13 cellular contexts compared by ENCODE assay signal in the genomic region with DNA sequence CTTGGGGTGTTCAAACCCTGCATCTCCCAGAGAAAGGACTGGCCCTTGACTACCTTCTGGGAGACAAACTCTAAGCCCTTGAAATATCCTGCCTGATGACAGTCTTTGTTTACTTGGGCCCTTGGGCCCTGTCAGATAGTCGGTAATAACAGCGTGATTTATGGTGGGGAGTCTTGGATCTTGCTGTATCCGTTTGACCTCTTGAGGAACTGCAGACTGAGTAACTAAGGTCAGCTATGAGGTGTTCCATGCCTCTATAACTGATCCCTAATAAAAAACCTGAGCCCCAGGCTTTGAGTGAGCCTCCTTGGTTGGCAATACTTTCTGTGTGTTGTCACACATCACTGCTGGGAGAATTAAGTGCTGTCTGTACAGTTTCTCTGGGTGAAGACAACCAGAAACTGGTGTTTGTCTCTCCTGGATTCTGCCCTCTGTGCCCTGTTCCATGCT. TPM values are rescaled to one million over a fixed set of nuclear protein-coding genes. Genes with fewer than 3 reads are reported as not detected.
DNase-seq lines count a peak whose midpoint lies in the region; ATAC-seq and TF ChIP-seq lines count a peak whose summit lies in the region.
"Had no signal": no experiment of that assay in that cellular context is flagged by ENCODE, and none has a peak within 500 bp of the region (broad histone marks: within the 10 kb centered on the region; RNA-seq: fewer than 3 reads in every experiment).

No MANE protein-coding gene starts in this region.

- peak; percentile 53 for ATAC-seq in SK-N-SH treated with all-trans-retinoic acid at 6 μM for 48 hours
- ATAC-seq in activated naive CD4-positive, alpha-beta T cell treated with anti-CD3 and anti-CD28 coated beads, Interleukin-2, amount 50 U/mL, for 72 hours: no peak

- POLR2A ChIA-PET in SK-N-SH (lab: Yijun Ruan, JAX): no interaction called here

- no peak overlapping the region for H2AFZ ChIP-seq in SK-N-SH (ENCODE audit: low read depth)

- H3K9me3 Mint-ChIP-seq in activated naive CD4-positive, alpha-beta T cell treated with anti-CD3 and anti-CD28 coated beads, Interleukin-2, amount 50 U/mL, for 72 hours: no peaks in the 10 kb centered on the region

- WGBS in SK-N-SH (ENCODE audit: low lambda C conversion rate): 52% methylated on average over 3 of the region's 3 CpGs

- intact Hi-C loops in posterior vena cava (cut with DNase I): no loop called here

- no peak for TF ChIP-seq CTCF in SK-N-SH (IDR thresholded peaks at IDR 0.05)
- TF ChIP-seq CTCF in foreskin fibroblast (IDR thresholded peaks at IDR 0.05; ENCODE audit: low read depth, low read length): no peak

- CTCF ChIA-PET in SK-N-SH (lab: Yijun Ruan, JAX): no interaction called here

- H3K36me3 Mint-ChIP-seq in activated naive CD4-positive, alpha-beta T cell treated with anti-CD3 and anti-CD28 coated beads, Interleukin-2, amount 50 U/mL, for 72 hours: no peaks in the 10 kb centered on the region

- H3F3A ChIP-seq in SK-N-SH (replicated peaks; ENCODE audit: insufficient read depth): no peaks in the 10 kb centered on the region

- H3K4me2 ChIP-seq in SK-N-SH: no peak overlapping the region

- no peaks in the 10 kb centered on the region for H3K36me3 ChIP-seq in SK-N-SH (replicated peaks in 1 of 2; ENCODE audit: control insufficient read depth in 1 of 2, insufficient read depth in 2 of 2, low read length in 1 of 2)
- H3K36me3 ChIP-seq: upper lobe of left lung had no signal

- H3K4me3 ChIP-seq in SK-N-SH (ENCODE audit: low read depth in 2 of 2, low read length in 1 of 2) (no peak overlapping the region), foreskin fibroblast (ENCODE audit: low read depth in 1 of 2, low read length in 2 of 2) (no peak overlapping the region)
- H3K4me3 ChIP-seq: upper lobe of left lung had no signal

- H3K27me3 ChIP-seq in SK-N-SH (ENCODE audit: insufficient read depth): no peaks in the 10 kb centered on the region
- H3K27me3 ChIP-seq: upper lobe of left lung had no signal

- H3K79me2 ChIP-seq in SK-N-SH (ENCODE audit: insufficient read depth): no peaks in the 10 kb centered on the region

- no peak for TF ChIP-seq RAD21 in SK-N-SH (IDR thresholded peaks at IDR 0.05; ENCODE audit: low read length)

- no peak overlapping the region for H3K9ac ChIP-seq in SK-N-SH

- H3K27ac Mint-ChIP-seq in activated naive CD4-positive, alpha-beta T cell treated with anti-CD3 and anti-CD28 coated beads, Interleukin-2, amount 50 U/mL, for 72 hours: no peak overlapping the region

- no peak for DNase-seq in SK-N-SH
- peak; percentile 56 for DNase-seq in NOMO-1 treated with dmso at 0.1 percent for 144 hours (lab: John Stamatoyannopoulos, UW; ENCODE audit: unreplicated experiment)
- peak; percentile 33 to 45 for DNase-seq in foreskin fibroblast
- no peak for DNase-seq in activated naive CD4-positive, alpha-beta T cell treated with anti-CD3 and anti-CD28 coated beads, Interleukin-2, amount 50 U/mL, for 72 hours (ENCODE audit: low spot score in 2 of 2)
- DNase-seq in HPDE6-E6E7 (ENCODE audit: extremely low spot score): no peak
- no peak for DNase-seq in posterior vena cava (ENCODE audit: low spot score)
- DNase-seq in NCI-H2171 treated with DMSO at 0.1 percent for 48 hours (lab: John Stamatoyannopoulos, UW): no peak
- DNase-seq: activated CD8-positive, alpha-beta memory T cell treated with anti-CD3 and anti-CD28 coated beads for 24 hours; activated naive CD4-positive, alpha-beta T cell treated with anti-CD3 and anti-CD28 coated beads, Interleukin-2, amount 50 U/mL, for 16 hours; mammary epithelial cell; stimulated activated CD8-positive, alpha-beta memory T cell treated with anti-CD3 and anti-CD28 coated beads, Interleukin-4, amount 100 ng/mL, for 48 hours; upper lobe of left lung had no signal

- no peak for TF ChIP-seq EP300 in SK-N-SH (IDR thresholded peaks at IDR 0.05; ENCODE audit: borderline replicate concordance in 1 of 2, low read depth in 1 of 2, low read length in 1 of 2)

- H3K9me2 ChIP-seq in SK-N-SH: no peaks in the 10 kb centered on the region

- no peak overlapping the region for H3K27ac ChIP-seq in SK-N-SH (ENCODE audit: low read depth in 2 of 2, low read length in 1 of 2)
- H3K27ac ChIP-seq: upper lobe of left lung had no signal

- no peaks in the 10 kb centered on the region for H4K20me1 ChIP-seq in SK-N-SH (ENCODE audit: insufficient read depth)

- H3K9me3 ChIP-seq in SK-N-SH: no peaks in the 10 kb centered on the region
- H3K9me3 ChIP-seq: upper lobe of left lung had no signal

- H3K4me1 ChIP-seq in SK-N-SH (ENCODE audit: control insufficient read depth in 1 of 2, insufficient read depth in 2 of 2, low read depth in 1 of 2, low read length in 1 of 2): peaks cover 0 to 15% of the 10 kb centered on the region in 2 experiments; a peak in 2 of 4 replicates

TF ChIP-seq in SK-N-SH treated with all-trans-retinoic acid at 6 μM for 48 hours, 23 proteins besides CTCF, POLR2A, EP300 and RAD21:
- TF ChIP-seq ZNF70 (CRISPR knock-in tag; IDR thresholded peaks at IDR 0.05): no peak

TF ChIP-seq in SK-N-SH, 30 proteins besides CTCF, POLR2A, EP300 and RAD21:
- TF ChIP-seq GABPA (IDR thresholded peaks at IDR 0.05; ENCODE audit: low read depth) (no peak), RCOR1 (IDR thresholded peaks at IDR 0.05; ENCODE audit: low read length) (no peak), TCF12 (IDR thresholded peaks at IDR 0.05) (no peak), FOSL2 (IDR thresholded peaks at IDR 0.05; ENCODE audit: borderline replicate concordance, low read depth) (no peak), FOXM1 (IDR thresholded peaks at IDR 0.05; ENCODE audit: low read depth) (no peak), RXRA (IDR thresholded peaks at IDR 0.05; ENCODE audit: borderline replicate concordance, low read depth) (no peak), SMC3 (IDR thresholded peaks at IDR 0.05; ENCODE audit: low read depth, low read length) (no peak)
- TF ChIP-seq, protein P1, sequence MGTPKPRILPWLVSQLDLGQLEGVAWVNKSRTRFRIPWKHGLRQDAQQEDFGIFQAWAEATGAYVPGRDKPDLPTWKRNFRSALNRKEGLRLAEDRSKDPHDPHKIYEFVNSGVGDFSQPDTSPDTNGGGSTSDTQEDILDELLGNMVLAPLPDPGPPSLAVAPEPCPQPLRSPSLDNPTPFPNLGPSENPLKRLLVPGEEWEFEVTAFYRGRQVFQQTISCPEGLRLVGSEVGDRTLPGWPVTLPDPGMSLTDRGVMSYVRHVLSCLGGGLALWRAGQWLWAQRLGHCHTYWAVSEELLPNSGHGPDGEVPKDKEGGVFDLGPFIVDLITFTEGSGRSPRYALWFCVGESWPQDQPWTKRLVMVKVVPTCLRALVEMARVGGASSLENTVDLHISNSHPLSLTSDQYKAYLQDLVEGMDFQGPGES (IDR thresholded peaks at IDR 0.05; ENCODE audit: low read depth, low read length): no peak

RNA-seq across cellular contexts. Expression of a gene that starts 56.3 kb away (rescaled TPM):
- 1.8 and 1.9 TPM in 2 replicates for polyA plus RNA-seq in SK-N-SH (2012; rRNA removed)
- 1.2 and 1.7 TPM in 2 replicates for polyA plus RNA-seq in SK-N-SH (2012; cell fraction: cytosol; rRNA removed)
- polyA plus RNA-seq in SK-N-SH (2012; cell fraction: nucleus; rRNA removed): 4.3 and 7.0 TPM in 2 replicates
- 1 to 10 TPM; 5.6 TPM for total RNA-seq in activated naive CD4-positive, alpha-beta T cell treated with anti-CD3 and anti-CD28 coated beads, Interleukin-2, amount 50 U/mL, for 72 hours
- total RNA-seq in posterior vena cava: 1 to 10 TPM; 3.3 to 3.9 TPM

Comparison
In these comparisons a context has a peak if more than half of its experiments do, and no peak if none do; other contexts are left out.
1. DNase-seq: peak in NOMO-1 treated with dmso at 0.1 percent for 144 hours (single experiment) and foreskin fibroblast (2 of 2); none in SK-N-SH (single experiment), activated naive CD4-positive, alpha-beta T cell treated with anti-CD3 and anti-CD28 coated beads, Interleukin-2, amount 50 U/mL, for 72 hours (0 of 2), HPDE6-E6E7 (single experiment), posterior vena cava (single experiment) and NCI-H2171 treated with DMSO at 0.1 percent for 48 hours (single experiment).